21 cellular contexts compared by ENCODE assay signal in the genomic region with DNA sequence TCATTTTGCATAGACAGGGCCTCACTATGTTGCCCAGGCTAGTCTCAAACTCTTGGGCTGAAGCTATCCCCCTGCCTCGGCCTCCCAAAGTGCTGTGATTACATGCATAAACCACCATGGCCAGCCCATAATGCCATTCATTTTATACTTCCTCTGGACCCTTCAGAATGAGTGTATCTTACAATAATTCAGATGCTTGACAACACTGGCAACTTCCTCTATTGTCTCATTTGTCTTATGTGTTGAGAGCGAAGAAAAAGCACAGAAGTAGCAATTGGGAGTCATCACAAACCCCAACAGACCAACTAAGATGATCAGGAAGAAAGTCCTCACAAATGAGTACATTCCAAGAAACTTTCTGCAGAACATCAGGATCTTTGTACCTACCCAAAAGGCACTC.
A peak's percentile ranks its signal among the peaks of the same experiment; 100 is the strongest.
DNase-seq lines count a peak whose midpoint lies in the region; ATAC-seq and TF ChIP-seq lines count a peak whose summit lies in the region.
"Had no signal": no experiment of that assay in that cellular context is flagged by ENCODE, and none has a peak within 500 bp of the region (broad histone marks: within the 10 kb centered on the region; RNA-seq: fewer than 3 reads in every experiment).

No MANE protein-coding gene starts in this region.

- no peak for ATAC-seq in CD4-positive, CD25-positive, alpha-beta regulatory T cell (ENCODE audit: low read depth in 2 of 2)
- ATAC-seq in WTC11 (no peak), left lobe of liver (no peak)
- ATAC-seq: gastrocnemius medialis had no signal

- no peak overlapping the region for H3K27ac ChIP-seq in CD4-positive, CD25-positive, alpha-beta regulatory T cell (ENCODE audit: insufficient read depth, low read length, poor library complexity, severe bottlenecking)
- H3K27ac ChIP-seq in KMS-11: no peak overlapping the region
- H3K27ac ChIP-seq in tibial nerve: no peak overlapping the region
- H3K27ac ChIP-seq: ascending aorta, gastrocnemius medialis, HL-60, skin epidermis had no signal

- peaks cover 8% of the 10 kb centered on the region for H3K36me3 Mint-ChIP-seq in CD4-positive, CD25-positive, alpha-beta regulatory T cell
- no peaks in the 10 kb centered on the region for H3K36me3 Mint-ChIP-seq in WTC11
- peaks cover 2% of the 10 kb centered on the region for H3K36me3 Mint-ChIP-seq in mesothelial cell of epicardium

- WGBS in tibial nerve, 2 donors: 84 to 85% methylated on average over 2 of the region's 2 CpGs

- no peak for TF ChIP-seq POLR2A in tibial nerve (IDR thresholded peaks at IDR 0.05)

- H3K9me3 Mint-ChIP-seq in CD4-positive, CD25-positive, alpha-beta regulatory T cell: peaks cover 0 to 2% (median 0%) of the 10 kb centered on the region in 7 donors
- no peaks in the 10 kb centered on the region for H3K9me3 Mint-ChIP-seq in WTC11
- no peaks in the 10 kb centered on the region for H3K9me3 Mint-ChIP-seq in mesothelial cell of epicardium

- H3K27ac Mint-ChIP-seq in CD4-positive, CD25-positive, alpha-beta regulatory T cell: peak overlapping the region in 2 of 3 donors; percentile 3 to 14
- H3K27ac Mint-ChIP-seq in WTC11 (peak overlapping the region; percentile 80), mesothelial cell of epicardium (peak overlapping the region; percentile 86)

- H3K36me3 ChIP-seq in CD4-positive, CD25-positive, alpha-beta regulatory T cell (ENCODE audit: control insufficient read depth, insufficient read depth, low read length): no peaks in the 10 kb centered on the region
- H3K36me3 ChIP-seq in KMS-11 (ENCODE audit: insufficient read depth) (no peaks in the 10 kb centered on the region), tibial nerve (no peaks in the 10 kb centered on the region)
- H3K36me3 ChIP-seq: ascending aorta, gastrocnemius medialis had no signal

- no peak for TF ChIP-seq EP300 in tibial nerve (IDR thresholded peaks at IDR 0.05)

- no peak overlapping the region for H3K4me3 Mint-ChIP-seq in CD4-positive, CD25-positive, alpha-beta regulatory T cell
- no peak overlapping the region for H3K4me3 Mint-ChIP-seq in WTC11
- no peak overlapping the region for H3K4me3 Mint-ChIP-seq in mesothelial cell of epicardium

- peaks cover 16 to 52% (median 40%) of the 10 kb centered on the region in 4 donors for H3K4me1 Mint-ChIP-seq in CD4-positive, CD25-positive, alpha-beta regulatory T cell
- H3K4me1 Mint-ChIP-seq in WTC11 (peaks cover 75% of the 10 kb centered on the region), mesothelial cell of epicardium (peaks cover 60% of the 10 kb centered on the region)

- no peaks in the 10 kb centered on the region for H3K4me1 ChIP-seq in CD4-positive, CD25-positive, alpha-beta regulatory T cell (ENCODE audit: control insufficient read depth, insufficient read depth, low read length, poor library complexity, severe bottlenecking)
- H3K4me1 ChIP-seq in KMS-11 (ENCODE audit: low read depth, poor library complexity, severe bottlenecking): peaks cover 77% of the 10 kb centered on the region
- H3K4me1 ChIP-seq in tibial nerve: peaks cover 0 to 35% (median 16%) of the 10 kb centered on the region in 4 donors

- H3K9me3 ChIP-seq in CD4-positive, CD25-positive, alpha-beta regulatory T cell (ENCODE audit: control insufficient read depth in 2 of 2, low read length in 2 of 2): no peaks in the 10 kb centered on the region
- H3K9me3 ChIP-seq in tibial nerve: no peaks in the 10 kb centered on the region
- H3K9me3 ChIP-seq: ascending aorta, gastrocnemius medialis had no signal

- POLR2A ChIA-PET in WTC11 (lab: Charles Lee): no interaction called here

- TF ChIP-seq CTCF in KMS-11 (conservative IDR thresholded peaks at IDR 0.05; ENCODE audit: low read depth, low read length) (no peak), WTC11 (IDR thresholded peaks at IDR 0.05) (no peak), mesothelial cell of epicardium (IDR thresholded peaks at IDR 0.05; ENCODE audit: unreplicated experiment) (no peak), tibial nerve (IDR thresholded peaks at IDR 0.05) (no peak)

- peak overlapping the region; percentile 38; the same call in 1 of the 2 replicates for H3K4me2 ChIP-seq in KMS-11

- CTCF ChIA-PET in WTC11 (lab: Charles Lee): interaction anchor here (0.7 to 1.0 kb wide), 2 partner anchors 18 to 223 kb away, joined by 3 read pairs; no protein-coding TSS in a partner anchor

- peaks cover 29% of the 10 kb centered on the region for H3K79me2 ChIP-seq in KMS-11 (ENCODE audit: insufficient read depth, low read depth)

- H2AFZ ChIP-seq in KMS-11 (ENCODE audit: low read depth): no peak overlapping the region

- H3K27me3 Mint-ChIP-seq in CD4-positive, CD25-positive, alpha-beta regulatory T cell: no peaks in the 10 kb centered on the region
- no peaks in the 10 kb centered on the region for H3K27me3 Mint-ChIP-seq in WTC11 (ENCODE audit: low read depth)
- no peaks in the 10 kb centered on the region for H3K27me3 Mint-ChIP-seq in mesothelial cell of epicardium (ENCODE audit: low read depth)

- peaks cover 6% of the 10 kb centered on the region; the same call in 1 of the 2 replicates for H4K20me1 ChIP-seq in KMS-11 (ENCODE audit: insufficient read depth)

- no peak overlapping the region for H3K4me3 ChIP-seq in CD4-positive, CD25-positive, alpha-beta regulatory T cell (ENCODE audit: low read depth, low read length)
- H3K4me3 ChIP-seq in KMS-11 (IDR thresholded peaks at IDR 0.05; ENCODE audit: insufficient read depth, low read depth, low read length) (no peak overlapping the region), tibial nerve (no peak overlapping the region)
- H3K4me3 ChIP-seq: ascending aorta, gastrocnemius medialis, skin epidermis had no signal

- H3K9ac ChIP-seq in KMS-11: no peak overlapping the region

- no peak for DNase-seq in CD4-positive, CD25-positive, alpha-beta regulatory T cell
- DNase-seq in WTC11 (ENCODE audit: low spot score): no peak
- no peak for DNase-seq in mesothelial cell of epicardium (ENCODE audit: low spot score in 2 of 2, unreplicated experiment in 2 of 2)
- DNase-seq in NCI-H146 treated with DMSO at 0.1 percent for 48 hours (lab: John Stamatoyannopoulos, UW; ENCODE audit: unreplicated experiment): no peak
- no peak for DNase-seq in tibial nerve (ENCODE audit: low spot score in 2 of 2)
- DNase-seq in left lobe of liver (ENCODE audit: low spot score): no peak
- DNase-seq in stimulated activated CD8-positive, alpha-beta memory T cell treated with anti-CD3 and anti-CD28 coated beads, Interleukin-4, amount 100 ng/mL, for 48 hours: no peak
- DNase-seq: activated effector memory CD4-positive, alpha-beta T cell treated with anti-CD3 and anti-CD28 coated beads, Interleukin-2, amount 50 U/mL, for 16 hours; AML-193; cortex of kidney; gastrocnemius medialis; Karpas-422; NCI-H146; NCI-H446; NK-92 treated with Interleukin-12 subunit alpha and Interleukin-12 subunit beta, amount 100 ng/mL, for 24 hours; SHP77; stimulated activated CD4-positive, alpha-beta T cell treated with anti-CD3 and anti-CD28 coated beads, Interleukin-4, amount 100 ng/mL, for 24 hours had no signal

- H3K27me3 ChIP-seq in CD4-positive, CD25-positive, alpha-beta regulatory T cell (ENCODE audit: control insufficient read depth, insufficient read depth, low read length): no peaks in the 10 kb centered on the region
- H3K27me3 ChIP-seq in KMS-11 (ENCODE audit: insufficient read depth, low read depth) (no peaks in the 10 kb centered on the region), tibial nerve (no peaks in the 10 kb centered on the region)
- H3K27me3 ChIP-seq: ascending aorta, gastrocnemius medialis had no signal

TF ChIP-seq in WTC11, 78 proteins besides CTCF, POLR2A, EP300 and RAD21 (continues in another document):
- TF ChIP-seq RELA (CRISPR knock-in tag; IDR thresholded peaks at IDR 0.05; ENCODE audit: borderline replicate concordance) (no peak), SOX15 (CRISPR knock-in tag; IDR thresholded peaks at IDR 0.05) (no peak), NR1H2 (CRISPR knock-in tag; IDR thresholded peaks at IDR 0.05) (no peak), NR2C2 (CRISPR knock-in tag; IDR thresholded peaks at IDR 0.05) (no peak), JUN (CRISPR knock-in tag; IDR thresholded peaks at IDR 0.05) (no peak), GABPB1 (CRISPR knock-in tag; IDR thresholded peaks at IDR 0.05) (no peak)
- TF ChIP-seq, protein P1, sequence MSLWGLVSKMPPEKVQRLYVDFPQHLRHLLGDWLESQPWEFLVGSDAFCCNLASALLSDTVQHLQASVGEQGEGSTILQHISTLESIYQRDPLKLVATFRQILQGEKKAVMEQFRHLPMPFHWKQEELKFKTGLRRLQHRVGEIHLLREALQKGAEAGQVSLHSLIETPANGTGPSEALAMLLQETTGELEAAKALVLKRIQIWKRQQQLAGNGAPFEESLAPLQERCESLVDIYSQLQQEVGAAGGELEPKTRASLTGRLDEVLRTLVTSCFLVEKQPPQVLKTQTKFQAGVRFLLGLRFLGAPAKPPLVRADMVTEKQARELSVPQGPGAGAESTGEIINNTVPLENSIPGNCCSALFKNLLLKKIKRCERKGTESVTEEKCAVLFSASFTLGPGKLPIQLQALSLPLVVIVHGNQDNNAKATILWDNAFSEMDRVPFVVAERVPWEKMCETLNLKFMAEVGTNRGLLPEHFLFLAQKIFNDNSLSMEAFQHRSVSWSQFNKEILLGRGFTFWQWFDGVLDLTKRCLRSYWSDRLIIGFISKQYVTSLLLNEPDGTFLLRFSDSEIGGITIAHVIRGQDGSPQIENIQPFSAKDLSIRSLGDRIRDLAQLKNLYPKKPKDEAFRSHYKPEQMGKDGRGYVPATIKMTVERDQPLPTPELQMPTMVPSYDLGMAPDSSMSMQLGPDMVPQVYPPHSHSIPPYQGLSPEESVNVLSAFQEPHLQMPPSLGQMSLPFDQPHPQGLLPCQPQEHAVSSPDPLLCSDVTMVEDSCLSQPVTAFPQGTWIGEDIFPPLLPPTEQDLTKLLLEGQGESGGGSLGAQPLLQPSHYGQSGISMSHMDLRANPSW (CRISPR knock-in tag; conservative IDR thresholded peaks at IDR 0.05; ENCODE audit: low read depth): no peak
- TF ChIP-seq, protein P2, sequence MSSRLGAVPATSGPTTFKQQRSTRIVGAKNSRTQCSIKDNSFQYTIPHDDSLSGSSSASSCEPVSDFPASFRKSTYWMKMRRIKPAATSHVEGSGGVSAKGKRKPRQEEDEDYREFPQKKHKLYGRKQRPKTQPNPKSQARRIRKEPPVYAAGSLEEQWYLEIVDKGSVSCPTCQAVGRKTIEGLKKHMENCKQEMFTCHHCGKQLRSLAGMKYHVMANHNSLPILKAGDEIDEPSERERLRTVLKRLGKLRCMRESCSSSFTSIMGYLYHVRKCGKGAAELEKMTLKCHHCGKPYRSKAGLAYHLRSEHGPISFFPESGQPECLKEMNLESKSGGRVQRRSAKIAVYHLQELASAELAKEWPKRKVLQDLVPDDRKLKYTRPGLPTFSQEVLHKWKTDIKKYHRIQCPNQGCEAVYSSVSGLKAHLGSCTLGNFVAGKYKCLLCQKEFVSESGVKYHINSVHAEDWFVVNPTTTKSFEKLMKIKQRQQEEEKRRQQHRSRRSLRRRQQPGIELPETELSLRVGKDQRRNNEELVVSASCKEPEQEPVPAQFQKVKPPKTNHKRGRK (CRISPR knock-in tag; IDR thresholded peaks at IDR 0.05; ENCODE audit: borderline replicate concordance): no peak

Comparison
In these comparisons a context has a peak if more than half of its experiments do, and no peak if none do; other contexts are left out.
1. H3K27ac Mint-ChIP-seq: peak in every context shown above with its lines; median percentile 86 in mesothelial cell of epicardium; 80 in WTC11; 8 in CD4-positive, CD25-positive, alpha-beta regulatory T cell.